9 cellular contexts compared by ENCODE assay signal in genomic region chr1:32332290-32333079, GRCh38. TPM values are rescaled to one million over a fixed set of nuclear protein-coding genes. Genes with fewer than 3 reads are reported as not detected.
DNase-seq lines count a peak whose midpoint lies in the region; ATAC-seq and TF ChIP-seq lines count a peak whose summit lies in the region.
"Had no signal": no experiment of that assay in that cellular context is flagged by ENCODE, and none has a peak within 500 bp of the region (broad histone marks: within the 10 kb centered on the region; RNA-seq: fewer than 3 reads in every experiment).

No MANE protein-coding gene starts in this region.

- H3K4me2 ChIP-seq in neuronal stem cell (ENCODE audit: insufficient read depth, low read length, poor library complexity, severe bottlenecking) = no peak overlapping the region

- no peak overlapping the region for H3K4ac ChIP-seq in neuronal stem cell (ENCODE audit: low read length)

- peak overlapping the region; percentile 77 for H3K23ac ChIP-seq in neuronal stem cell (ENCODE audit: low read depth, low read length, poor library complexity)

- no peak overlapping the region for H2BK12ac ChIP-seq in neuronal stem cell (ENCODE audit: low read length)

- no peak overlapping the region for H4K91ac ChIP-seq in neuronal stem cell (ENCODE audit: low read depth, low read length, poor library complexity)

- DNase-seq in COLO668 (lab: John Stamatoyannopoulos, UW; ENCODE audit: unreplicated experiment) (peak; percentile 34), HT-29 (ENCODE audit: low spot score) (peak; percentile 84), neuronal stem cell (ENCODE audit: low spot score) (no peak), posterior vena cava (ENCODE audit: low spot score) (no peak), upper lobe of left lung (no peak), adrenal gland (no peak), RPMI8226 (no peak)

- TF ChIP-seq POLR2A in upper lobe of left lung (IDR thresholded peaks at IDR 0.05) = no peak
- TF ChIP-seq POLR2A in adrenal gland (IDR thresholded peaks at IDR 0.05) = no peak

- H2BK5ac ChIP-seq in neuronal stem cell (ENCODE audit: low read length) = no peak overlapping the region

- no peak for TF ChIP-seq EP300 in upper lobe of left lung (IDR thresholded peaks at IDR 0.05)

- H2AK5ac ChIP-seq in neuronal stem cell (ENCODE audit: low read depth, low read length) = no peak overlapping the region

- peaks cover 53 to 76% of the 10 kb centered on the region in 2 donors for H3K36me3 ChIP-seq in neuronal stem cell (replicated peaks in 1 of 2; ENCODE audit: control insufficient read depth in 2 of 2, insufficient read depth in 2 of 2, low read length in 2 of 2)
- peaks cover 25 to 61% (median 45%) of the 10 kb centered on the region in 4 donors for H3K36me3 ChIP-seq in upper lobe of left lung
- peaks cover 0 to 62% of the 10 kb centered on the region in 2 donors for H3K36me3 ChIP-seq in adrenal gland (replicated peaks in 1 of 2)

- no peak overlapping the region for H2BK120ac ChIP-seq in neuronal stem cell (ENCODE audit: low read depth, low read length)

- no peak overlapping the region for H3K9ac ChIP-seq in neuronal stem cell (ENCODE audit: low read depth, low read length, poor library complexity)

- no peak overlapping the region for H4K8ac ChIP-seq in neuronal stem cell (ENCODE audit: low read depth, low read length)

- H3K27me3 ChIP-seq in neuronal stem cell (ENCODE audit: control insufficient read depth in 3 of 3, insufficient read depth in 3 of 3, low read depth in 1 of 3, low read length in 3 of 3) = no peaks in the 10 kb centered on the region
- no peaks in the 10 kb centered on the region for H3K27me3 ChIP-seq in upper lobe of left lung
- H3K27me3 ChIP-seq in adrenal gland = no peaks in the 10 kb centered on the region
- H3K27me3 ChIP-seq: pancreas had no signal

- no CpG with 5 or more reads among the region's 3 CpGs for WGBS in neuronal stem cell (ENCODE audit: extremely low coverage in 2 of 2, insufficient read length in 2 of 2, insufficient replicate concordance in 1 of 2), 2 donors
- WGBS in upper lobe of left lung, 2 donors = 85 to 87% methylated on average over 3 of the region's 3 CpGs
- 86 to 97% (median 93%) methylated on average over 2 to 3 of the region's 3 CpGs for WGBS in adrenal gland, 4 donors

- ATAC-seq in upper lobe of left lung (ENCODE audit: low FRiP score in 2 of 2) = no peak
- ATAC-seq: pancreas had no signal

- peaks cover 2% of the 10 kb centered on the region for H3K79me1 ChIP-seq in neuronal stem cell (ENCODE audit: low read depth, low read length)

- TF ChIP-seq CTCF in upper lobe of left lung (IDR thresholded peaks at IDR 0.05) = no peak
- no peak for TF ChIP-seq CTCF in adrenal gland (IDR thresholded peaks at IDR 0.05)

- H3K4me3 ChIP-seq in neuronal stem cell (ENCODE audit: low read length in 2 of 2) (no peak overlapping the region), upper lobe of left lung (no peak overlapping the region), adrenal gland (no peak overlapping the region)
- H3K4me3 ChIP-seq: pancreas had no signal

- intact Hi-C loops in posterior vena cava (cut with DNase I) = no loop called here
- intact Hi-C loops in adrenal gland (cut with DNase I) = no loop called here

- H3K18ac ChIP-seq in neuronal stem cell (ENCODE audit: low read length) = no peak overlapping the region

- peaks cover 0 to 2% of the 10 kb centered on the region in 2 donors for H3K9me3 ChIP-seq in neuronal stem cell (replicated peaks in 1 of 2; ENCODE audit: control insufficient read depth in 2 of 2, insufficient read depth in 1 of 2, low read depth in 1 of 2, low read length in 2 of 2)
- no peaks in the 10 kb centered on the region for H3K9me3 ChIP-seq in upper lobe of left lung
- H3K9me3 ChIP-seq in adrenal gland (replicated peaks in 1 of 3) = no peaks in the 10 kb centered on the region
- H3K9me3 ChIP-seq: pancreas had no signal

- no peak overlapping the region for H2AFZ ChIP-seq in neuronal stem cell (ENCODE audit: low read length)

- no peak overlapping the region for H3K14ac ChIP-seq in neuronal stem cell (ENCODE audit: low read length)

- no peak overlapping the region for H2BK15ac ChIP-seq in neuronal stem cell (ENCODE audit: low read length)

- peak overlapping the region; percentile 82 for H3K27ac ChIP-seq in cingulate gyrus (ENCODE audit: low read depth, low read length)
- H3K27ac ChIP-seq in neuronal stem cell (replicated peaks; ENCODE audit: low read length) = peak overlapping the region; percentile 27
- no peak overlapping the region for H3K27ac ChIP-seq in upper lobe of left lung
- no peak overlapping the region for H3K27ac ChIP-seq in adrenal gland
- H3K27ac ChIP-seq: pancreas had no signal

- H3K4me1 ChIP-seq in neuronal stem cell (ENCODE audit: control insufficient read depth in 2 of 2, insufficient read depth in 1 of 2, low read depth in 1 of 2, low read length in 2 of 2) = peaks cover 19 to 22% of the 10 kb centered on the region in 2 donors
- H3K4me1 ChIP-seq in upper lobe of left lung = peaks cover 27 to 42% (median 34%) of the 10 kb centered on the region in 4 donors
- H3K4me1 ChIP-seq in adrenal gland (replicated peaks in 1 of 2) = peaks cover 6 to 27% of the 10 kb centered on the region in 2 donors

RNA-seq across cellular contexts. Expression of gene MARCKSL1, which starts 3.5 kb away (rescaled TPM):
- 384 TPM in 2 replicates for total RNA-seq in HT-29 (2014; rRNA removed; shearing (Covaris generic))
- 808 TPM for polyA plus RNA-seq in neuronal stem cell (2013, experiment 1 of 2)
- 809 TPM for polyA plus RNA-seq in neuronal stem cell (2013, experiment 2 of 2)
- total RNA-seq in posterior vena cava (10 to 100 TPM; 40.9 to 43.9 TPM), upper lobe of left lung (10 to 100 TPM in 2 of 6 donors, 1 to 10 TPM in 4; 1.0 to 56.9 (median 9.4) TPM), adrenal gland (10 to 100 TPM; 24.2 to 82.2 (median 50.0) TPM)
- 10 to 100 TPM; 34.4 to 54.8 (median 49.2) TPM for polyA plus RNA-seq in adrenal gland

RNA-seq across cellular contexts. Expression of gene FAM229A, which starts 29.8 kb away (rescaled TPM):
- total RNA-seq in HT-29 (2014; rRNA removed; shearing (Covaris generic)) = 2.6 and 12.4 TPM in 2 replicates
- 8.1 TPM for polyA plus RNA-seq in neuronal stem cell (2013, experiment 1 of 2)
- polyA plus RNA-seq in neuronal stem cell (2013, experiment 2 of 2) = 8.3 TPM
- total RNA-seq in posterior vena cava (1 to 10 TPM; 4.4 to 5.4 TPM), upper lobe of left lung (10 to 100 TPM in 3 of 6 donors, 1 to 10 TPM in 3; 4.3 to 43.0 (median 10.5) TPM), adrenal gland (10 to 100 TPM in 3 of 8 donors, 1 to 10 TPM in 5; 1.3 to 12.8 (median 5.8) TPM)
- polyA plus RNA-seq in adrenal gland = 100 to 1,000 TPM in 1 of 3 donors, 10 to 100 TPM in 1, 1 to 10 TPM in 1; 1.6 to 110 (median 56.7) TPM

RNA-seq across cellular contexts. Expression of gene TSSK3, which starts 29.9 kb away (rescaled TPM):
- 0.08 and 1.8 TPM in 2 replicates for total RNA-seq in HT-29 (2014; rRNA removed; shearing (Covaris generic))
- polyA plus RNA-seq in neuronal stem cell (2013, experiment 1 of 2) = 1.0 TPM
- 1.1 TPM for polyA plus RNA-seq in neuronal stem cell (2013, experiment 2 of 2)
- total RNA-seq in posterior vena cava = 1 to 10 TPM; 2.6 to 3.9 TPM
- total RNA-seq in upper lobe of left lung = 1 to 10 TPM in 4 of 6 donors, not detected in 2; 1.2 to 2.3 (median 1.8) TPM
- total RNA-seq in adrenal gland = 1 to 10 TPM in 5 of 8 donors, under 1 TPM in 2, not detected in 1; 0.69 to 5.3 (median 2.4) TPM
- 1 to 10 TPM in 2 of 3 donors, under 1 TPM in 1; 0.84 to 2.1 (median 1.2) TPM for polyA plus RNA-seq in adrenal gland

RNA-seq across cellular contexts. Expression of gene HDAC1, which starts 40.6 kb away (rescaled TPM):
- 185 and 200 TPM in 2 replicates for total RNA-seq in HT-29 (2014; rRNA removed; shearing (Covaris generic))
- polyA plus RNA-seq in neuronal stem cell (2013, experiment 1 of 2) = 85.9 TPM
- 84.7 TPM for polyA plus RNA-seq in neuronal stem cell (2013, experiment 2 of 2)
- total RNA-seq in posterior vena cava (10 to 100 TPM; 36.6 to 40.8 TPM), upper lobe of left lung (10 to 100 TPM; 36.8 to 78.0 (median 48.8) TPM), adrenal gland (10 to 100 TPM; 52.2 to 93.1 (median 74.7) TPM)
- 10 to 100 TPM; 54.4 to 70.1 (median 59.6) TPM for polyA plus RNA-seq in adrenal gland

Comparison
In these comparisons a context has a peak if more than half of its experiments do, and no peak if none do; other contexts are left out.
1. DNase-seq: peak in COLO668 (single experiment) and HT-29 (single experiment); none in neuronal stem cell (single experiment), posterior vena cava (single experiment), upper lobe of left lung (0 of 2), adrenal gland (0 of 7) and RPMI8226 (single experiment).
2. H3K27ac ChIP-seq: peak in cingulate gyrus (single experiment) and neuronal stem cell (single experiment); none in upper lobe of left lung (0 of 4) and adrenal gland (0 of 5).